In genomic region chr20:37294262-37294981, GRCh38 we compare ENCODE assay signal across 9 cellular contexts. TPM values are rescaled to one million over a fixed set of nuclear protein-coding genes. Genes with fewer than 3 reads are reported as not detected.
DNase-seq lines count a peak whose midpoint lies in the region; ATAC-seq and TF ChIP-seq lines count a peak whose summit lies in the region.
"Had no signal": no experiment of that assay in that cellular context is flagged by ENCODE, and none has a peak within 500 bp of the region (broad histone marks: within the 10 kb centered on the region; RNA-seq: fewer than 3 reads in every experiment).

No MANE protein-coding gene starts in this region.

- H4K20me1 ChIP-seq in GM23338 (replicated peaks; ENCODE audit: insufficient read depth): peaks cover 7% of the 10 kb centered on the region; the same call in 1 of the 2 replicates

- ATAC-seq in GM23338: no peak
- ATAC-seq in RWPE2 (ENCODE audit: low read depth): peak; percentile 21
- ATAC-seq in foreskin keratinocyte: peak; percentile 40
- no peak for ATAC-seq in GM18867 (IDR thresholded peaks at IDR 0.05; ENCODE audit: unreplicated experiment)
- ATAC-seq in GM21515 (IDR thresholded peaks at IDR 0.05; ENCODE audit: unreplicated experiment): no peak
- ATAC-seq in GM19452 (IDR thresholded peaks at IDR 0.05; ENCODE audit: unreplicated experiment): no peak

- H3K27ac ChIP-seq in GM23338 (ENCODE audit: low read depth): no peak overlapping the region; the same call in none of the 2 replicates
- H3K27ac ChIP-seq in RWPE2 (ENCODE audit: poor library complexity, severe bottlenecking): peak overlapping the region; percentile 97
- H3K27ac ChIP-seq in foreskin keratinocyte: peak overlapping the region; percentile 86
- H3K27ac ChIP-seq in skin epidermis: peak overlapping the region in 19 of 21 experiments; percentile 2 to 78 (median 62)

- peak overlapping the region; percentile 4; the same call in 1 of the 2 replicates for H3K27ac Mint-ChIP-seq in GM23338

- H3K36me3 ChIP-seq in GM23338 (ENCODE audit: insufficient read depth): peaks cover 7% of the 10 kb centered on the region; the same call in 1 of the 2 replicates
- H3K36me3 ChIP-seq in RWPE2 (ENCODE audit: low read depth): peaks cover 57% of the 10 kb centered on the region

- H3K4me3 ChIP-seq in GM23338: no peak overlapping the region
- no peak overlapping the region for H3K4me3 ChIP-seq in RWPE2 (ENCODE audit: severe bottlenecking)
- no peak overlapping the region for H3K4me3 ChIP-seq in skin epidermis

- peaks cover 37% of the 10 kb centered on the region for H3K36me3 Mint-ChIP-seq in GM23338 (ENCODE audit: low read depth)

- DNase-seq in GM23338 (ENCODE audit: low spot score): no peak
- no peak for DNase-seq in RWPE2 (ENCODE audit: low spot score)
- DNase-seq in foreskin keratinocyte: no peak
- no peak for DNase-seq in stimulated activated CD4-positive, alpha-beta T cell treated with anti-CD3 and anti-CD28 coated beads, Interleukin-4, amount 100 ng/mL, for 1 hour
- DNase-seq: NCI-H524 had no signal

- no peaks in the 10 kb centered on the region for H3K9me3 ChIP-seq in RWPE2 (ENCODE audit: severe bottlenecking)

- peaks cover 16% of the 10 kb centered on the region for H3K4me1 Mint-ChIP-seq in GM23338

- H3F3A ChIP-seq in GM23338 (replicated peaks; ENCODE audit: low read depth): 0 out of 2 replicates have a peak, but pooled peaks cover 7% of the 10 kb centered on the region

- TF ChIP-seq CTCF in GM23338 (conservative IDR thresholded peaks at IDR 0.05; ENCODE audit: low read depth in 2 of 2) (no peak), RWPE2 (IDR thresholded peaks at IDR 0.05; ENCODE audit: poor library complexity, severe bottlenecking) (no peak), foreskin keratinocyte (conservative IDR thresholded peaks at IDR 0.05) (no peak)

- H3K27me3 Mint-ChIP-seq in GM23338 (ENCODE audit: insufficient read depth, low read depth, poor library complexity): no peaks in the 10 kb centered on the region

- H3K4me1 ChIP-seq in GM23338 (ENCODE audit: insufficient read depth): peaks cover 13% of the 10 kb centered on the region; the same call in 1 of the 2 replicates
- peaks cover 65% of the 10 kb centered on the region for H3K4me1 ChIP-seq in RWPE2 (ENCODE audit: insufficient read depth, poor library complexity, severe bottlenecking)
- peaks cover 50% of the 10 kb centered on the region for H3K4me1 ChIP-seq in foreskin keratinocyte

- H3K79me2 ChIP-seq in GM23338 (replicated peaks; ENCODE audit: insufficient read depth): peaks cover 78% of the 10 kb centered on the region

- H3K27me3 ChIP-seq in GM23338 (ENCODE audit: insufficient read depth) (no peaks in the 10 kb centered on the region), RWPE2 (ENCODE audit: insufficient read depth, poor library complexity, severe bottlenecking) (no peaks in the 10 kb centered on the region), foreskin keratinocyte (no peaks in the 10 kb centered on the region)

- H3K4me2 ChIP-seq in GM23338: no peak overlapping the region

- H3K4me3 Mint-ChIP-seq in GM23338: no peak overlapping the region

- peaks cover 3% of the 10 kb centered on the region; the same call in 1 of the 2 replicates for H3K9me2 ChIP-seq in GM23338 (ENCODE audit: insufficient read depth)

- peaks cover 13% of the 10 kb centered on the region for H3K9me3 Mint-ChIP-seq in GM23338

- no peak overlapping the region for H2AFZ ChIP-seq in GM23338

TF ChIP-seq in GM23338, 12 proteins besides CTCF, POLR2A, EP300 and RAD21 (continues in another document):
- no peak for TF ChIP-seq ZNF114 (CRISPR knock-in tag; IDR thresholded peaks at IDR 0.05)
- no peak for TF ChIP-seq JUNB (IDR thresholded peaks at IDR 0.05; ENCODE audit: unreplicated experiment)
- TF ChIP-seq ZNF331 (CRISPR knock-in tag; IDR thresholded peaks at IDR 0.05; ENCODE audit: low read depth): no peak
- TF ChIP-seq STAT1 (IDR thresholded peaks at IDR 0.05; ENCODE audit: unreplicated experiment): no peak
- no peak for TF ChIP-seq ETS1 (IDR thresholded peaks at IDR 0.05)
- TF ChIP-seq NANOG (IDR thresholded peaks at IDR 0.05; ENCODE audit: borderline replicate concordance): no peak
- no peak for TF ChIP-seq EZH2 (IDR thresholded peaks at IDR 0.05; ENCODE audit: low read depth, unreplicated experiment)
- no peak for TF ChIP-seq REST (IDR thresholded peaks at IDR 0.05; ENCODE audit: unreplicated experiment)
- no peak for TF ChIP-seq CREB1 (CRISPR knock-in tag; IDR thresholded peaks at IDR 0.05; ENCODE audit: low read depth)
- no peak for TF ChIP-seq EZH2phosphoT487 (IDR thresholded peaks at IDR 0.05; ENCODE audit: unreplicated experiment)

RNA-seq across cellular contexts. Expression of gene MANBAL, which starts 5.0 kb away (rescaled TPM):
- total RNA-seq in GM23338 (2014; rRNA removed; shearing (Covaris generic)): 28.4 and 31.7 TPM in 2 replicates
- 44.2 and 48.1 TPM in 2 replicates for polyA plus RNA-seq in GM23338 (2016; fragmentation: Nextera tagmentation; extraction: Ambion mirVana)
- total RNA-seq in foreskin keratinocyte: 46.6 and 50.0 TPM in 2 replicates
- polyA plus RNA-seq in foreskin keratinocyte: 87.1 and 96.4 TPM in 2 replicates

RNA-seq across cellular contexts. Expression of gene GHRH, which starts 32.8 kb away (rescaled TPM):
- total RNA-seq in GM23338 (2014; rRNA removed; shearing (Covaris generic)): not detected in 2 replicates
- polyA plus RNA-seq in GM23338 (2016; fragmentation: Nextera tagmentation; extraction: Ambion mirVana) (0.40 TPM in 1 of 2 replicates, not detected in the other), foreskin keratinocyte (not detected in 2 replicates)
- not detected in 2 replicates for total RNA-seq in foreskin keratinocyte

RNA-seq across cellular contexts. Expression of gene SRC, which starts 51.5 kb away (rescaled TPM):
- total RNA-seq in GM23338 (2014; rRNA removed; shearing (Covaris generic)): 25.9 and 34.6 TPM in 2 replicates
- 7.1 and 8.0 TPM in 2 replicates for polyA plus RNA-seq in GM23338 (2016; fragmentation: Nextera tagmentation; extraction: Ambion mirVana)
- 29.8 and 36.6 TPM in 2 replicates for total RNA-seq in foreskin keratinocyte
- 22.2 and 26.2 TPM in 2 replicates for polyA plus RNA-seq in foreskin keratinocyte

Comparison
In these comparisons a context has a peak if more than half of its experiments do, and no peak if none do; other contexts are left out.
1. ATAC-seq: peak in RWPE2 (single experiment) and foreskin keratinocyte (single experiment); none in GM23338 (single experiment), GM18867 (single experiment), GM21515 (single experiment) and GM19452 (single experiment).